ENCODE assay signal across 8 cellular contexts in the genomic region with DNA sequence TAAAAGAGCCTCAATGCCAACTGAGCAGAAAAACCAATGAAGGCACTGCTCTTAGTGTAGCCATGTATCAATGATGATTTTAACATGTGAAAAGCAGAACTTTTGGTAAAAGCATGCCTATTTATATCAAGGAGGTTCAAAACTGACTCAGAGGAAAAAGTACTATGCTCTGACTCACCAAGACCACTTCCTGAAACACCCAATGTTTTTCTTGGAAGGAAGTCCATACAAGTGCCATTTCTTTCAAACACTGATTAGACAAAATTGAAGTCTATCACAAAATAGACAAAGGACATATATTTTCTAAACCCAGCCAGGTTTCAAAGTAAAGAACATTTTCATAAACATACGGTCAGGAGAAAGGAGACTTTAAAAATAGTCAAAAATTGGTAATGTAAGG.
DNase-seq lines count a peak whose midpoint lies in the region; ATAC-seq and TF ChIP-seq lines count a peak whose summit lies in the region.

No MANE protein-coding gene starts in this region.

- H3K4me1 ChIP-seq in RWPE2 (ENCODE audit: insufficient read depth, poor library complexity, severe bottlenecking) (peaks cover 26% of the 10 kb centered on the region), esophagus squamous epithelium (peaks cover 0 to 58% (median 13%) of the 10 kb centered on the region in 3 donors)

- no peak for TF ChIP-seq POLR2A in esophagus squamous epithelium (IDR thresholded peaks at IDR 0.05)

- H3K9me3 ChIP-seq in RWPE2 (ENCODE audit: severe bottlenecking) = no peaks in the 10 kb centered on the region
- no peaks in the 10 kb centered on the region for H3K9me3 ChIP-seq in esophagus squamous epithelium

- in situ Hi-C loops in GM13976 (cut with MboI; ENCODE audit: low sequenced_read_pairs, unreplicated experiment) = no loop called here

- H3K27ac ChIP-seq in RWPE2 (ENCODE audit: poor library complexity, severe bottlenecking) = peak overlapping the region; percentile 71
- H3K27ac ChIP-seq in esophagus squamous epithelium = peak overlapping the region; percentile 41 to 79 (median 77)

- peak; percentile 13 for DNase-seq in GM13976 (ENCODE audit: low spot score)
- no peak for DNase-seq in RWPE2 (ENCODE audit: low spot score)
- no peak for DNase-seq in esophagus squamous epithelium (lab: John Stamatoyannopoulos, UW)
- DNase-seq in sciatic nerve (ENCODE audit: low spot score) = no peak
- DNase-seq in NCI-H82 (lab: John Stamatoyannopoulos, UW) = no peak
- DNase-seq in DMS79 treated with DMSO at 0.1 percent for 48 hours (lab: John Stamatoyannopoulos, UW) = no peak
- no peak for DNase-seq in DMS153 treated with DMSO at 0.1 percent for 48 hours (lab: John Stamatoyannopoulos, UW; ENCODE audit: unreplicated experiment)

- H3K27me3 ChIP-seq in RWPE2 (ENCODE audit: insufficient read depth, poor library complexity, severe bottlenecking) (no peaks in the 10 kb centered on the region), esophagus squamous epithelium (no peaks in the 10 kb centered on the region)

- WGBS in esophagus squamous epithelium, 2 donors = 17 to 33% methylated on average over 1 of the region's 1 CpG

- TF ChIP-seq CTCF in GM13976 (IDR thresholded peaks at IDR 0.05; ENCODE audit: borderline replicate concordance, control extremely low read depth, extremely low read depth, insufficient read depth, missing control alignments) = no peak
- no peak for TF ChIP-seq CTCF in RWPE2 (IDR thresholded peaks at IDR 0.05; ENCODE audit: poor library complexity, severe bottlenecking)
- no peak for TF ChIP-seq CTCF in esophagus squamous epithelium (IDR thresholded peaks at IDR 0.05)

- ATAC-seq in HG02571 (IDR thresholded peaks at IDR 0.05; ENCODE audit: unreplicated experiment) (peak; percentile 45), RWPE2 (ENCODE audit: low read depth) (peak; percentile 84), sciatic nerve (peak; percentile 81)

- H3K4me3 ChIP-seq in RWPE2 (ENCODE audit: severe bottlenecking) (no peak overlapping the region), esophagus squamous epithelium (no peak overlapping the region)

- intact Hi-C loops in esophagus squamous epithelium (cut with DNase I) = no loop called here
- intact Hi-C loops in sciatic nerve (cut with DNase I) = no loop called here

- H3K36me3 ChIP-seq in RWPE2 (ENCODE audit: low read depth) (no peaks in the 10 kb centered on the region), esophagus squamous epithelium (no peaks in the 10 kb centered on the region)
